Comparison of ENCODE assay signal across 11 cellular contexts in the genomic region with DNA sequence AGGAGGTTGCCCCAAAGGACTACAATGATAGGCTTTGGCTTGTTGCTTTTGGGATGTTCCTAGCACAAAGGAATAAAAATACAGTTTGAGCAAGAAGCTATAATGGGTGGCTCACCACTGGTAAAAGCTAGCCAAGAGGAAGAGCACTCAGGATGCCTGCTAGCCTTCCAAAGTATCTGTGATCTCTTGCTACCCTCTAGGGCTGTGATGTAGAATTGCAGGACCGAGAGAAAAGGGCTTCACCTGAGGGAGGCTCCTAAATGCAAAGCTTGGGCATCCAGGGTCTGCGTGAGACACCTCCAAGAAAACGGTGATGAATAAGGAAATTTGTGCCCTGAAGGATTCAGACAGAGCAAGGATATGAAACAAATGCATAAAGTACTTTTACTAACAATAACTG. TPM values are rescaled to one million over a fixed set of nuclear protein-coding genes. Genes with fewer than 3 reads are reported as not detected.
A peak's percentile ranks its signal among the peaks of the same experiment; 100 is the strongest.
DNase-seq lines count a peak whose midpoint lies in the region; ATAC-seq and TF ChIP-seq lines count a peak whose summit lies in the region.
"Had no signal": no experiment of that assay in that cellular context is flagged by ENCODE, and none has a peak within 500 bp of the region (broad histone marks: within the 10 kb centered on the region; RNA-seq: fewer than 3 reads in every experiment).

No MANE protein-coding gene starts in this region.

- H3K23me2 ChIP-seq in H9 (ENCODE audit: insufficient read length, low read depth, low read length, poor library complexity, severe bottlenecking) = no peaks in the 10 kb centered on the region

- H3K4me1 ChIP-seq in DND-41 (ENCODE audit: insufficient read depth, low read length) (no peaks in the 10 kb centered on the region), H9 (ENCODE audit: insufficient read depth, low read length) (no peaks in the 10 kb centered on the region), neural progenitor cell (no peaks in the 10 kb centered on the region), hepatocyte (ENCODE audit: insufficient read depth) (no peaks in the 10 kb centered on the region)

- no peak overlapping the region for H3K18ac ChIP-seq in H9 (ENCODE audit: insufficient read length, low read depth, low read length)

- no peaks in the 10 kb centered on the region for H3F3A ChIP-seq in neural progenitor cell (ENCODE audit: low read depth)

- H3T11ph ChIP-seq in H9 (ENCODE audit: low read length) = no peak overlapping the region

- H3K79me2 ChIP-seq in DND-41 (ENCODE audit: insufficient read depth, low read length) (no peaks in the 10 kb centered on the region), H9 (ENCODE audit: insufficient read depth, low read length) (no peaks in the 10 kb centered on the region), neural progenitor cell (ENCODE audit: low read depth) (no peaks in the 10 kb centered on the region), hepatocyte (no peaks in the 10 kb centered on the region)

- H2BK120ac ChIP-seq in H9 (ENCODE audit: low read depth, low read length, poor library complexity, severe bottlenecking) = no peak overlapping the region

- no peak overlapping the region for H3K23ac ChIP-seq in H9 (ENCODE audit: insufficient read length, low read depth, low read length)

- no peak overlapping the region for H3K4me3 ChIP-seq in DND-41 (ENCODE audit: low read depth in 1 of 2, low read length in 2 of 2)
- H3K4me3 ChIP-seq in neural progenitor cell = no peak overlapping the region
- H3K4me3 ChIP-seq in hepatocyte = no peak overlapping the region

- no peaks in the 10 kb centered on the region for H3K9me2 ChIP-seq in hepatocyte (replicated peaks; ENCODE audit: insufficient read depth)

- H3K9me3 ChIP-seq in DND-41 (ENCODE audit: insufficient read depth, low read length, severe bottlenecking) (no peaks in the 10 kb centered on the region), H9 (ENCODE audit: control insufficient read depth, low read depth, low read length) (peaks cover 13% of the 10 kb centered on the region), neural progenitor cell (ENCODE audit: low read depth) (peaks cover 17% of the 10 kb centered on the region), hepatocyte (ENCODE audit: low read depth) (no peaks in the 10 kb centered on the region)

- H3K27me3 ChIP-seq in DND-41 (ENCODE audit: insufficient read depth, low read length, poor library complexity) (no peaks in the 10 kb centered on the region), H9 (ENCODE audit: insufficient read depth, low read length) (no peaks in the 10 kb centered on the region), neural progenitor cell (no peaks in the 10 kb centered on the region), hepatocyte (no peaks in the 10 kb centered on the region)

- H3K27ac ChIP-seq in DND-41 (ENCODE audit: low read length) (no peak overlapping the region), H9 (ENCODE audit: insufficient read length, low read depth, low read length) (no peak overlapping the region), neural progenitor cell (no peak overlapping the region), hepatocyte (no peak overlapping the region)

- H2BK5ac ChIP-seq in H9 (ENCODE audit: insufficient read length, low read length) = no peak overlapping the region

- TF ChIP-seq CTCF in DND-41 (IDR thresholded peaks at IDR 0.05; ENCODE audit: borderline replicate concordance, extremely low read depth, low read length, poor library complexity, severe bottlenecking) = peak; percentile 50
- peak; percentile 32; the same call in 2 of the 3 replicates for TF ChIP-seq CTCF in H9 (conservative IDR thresholded peaks at IDR 0.05)
- TF ChIP-seq CTCF in neural progenitor cell (IDR thresholded peaks at IDR 0.05) = no peak
- no peak for TF ChIP-seq CTCF in hepatocyte (IDR thresholded peaks at IDR 0.05; ENCODE audit: poor library complexity)

- H3K9ac ChIP-seq in DND-41 (ENCODE audit: low read depth, low read length) = no peak overlapping the region
- H3K9ac ChIP-seq in H9 (ENCODE audit: extremely low read depth, insufficient read length, low read length) = no peak overlapping the region
- H3K9ac ChIP-seq in neural progenitor cell = no peak overlapping the region

- no peak overlapping the region for H3K56ac ChIP-seq in H9 (ENCODE audit: insufficient read length, low read depth, low read length)

- no peaks in the 10 kb centered on the region for H3K4me1 Mint-ChIP-seq in H9
- H3K4me1 Mint-ChIP-seq in neural progenitor cell = no peaks in the 10 kb centered on the region
- H3K4me1 Mint-ChIP-seq: natural killer cell had no signal

- no peak overlapping the region for H4K91ac ChIP-seq in H9 (ENCODE audit: insufficient read length, low read depth, low read length)

- H4K5ac ChIP-seq in H9 (ENCODE audit: insufficient read length, low read depth, low read length) = no peak overlapping the region

- H3K4me2 ChIP-seq in DND-41 (ENCODE audit: insufficient read depth, low read length) = no peak overlapping the region
- H3K4me2 ChIP-seq in H9 (ENCODE audit: insufficient read depth, insufficient read length, low read length) = no peak overlapping the region
- H3K4me2 ChIP-seq in neural progenitor cell = no peak overlapping the region
- no peak overlapping the region for H3K4me2 ChIP-seq in hepatocyte

- H2AK5ac ChIP-seq in H9 (ENCODE audit: insufficient read length, low read length) = no peak overlapping the region

- H2AFZ ChIP-seq in DND-41 (ENCODE audit: low read depth, low read length) = no peak overlapping the region
- no peak overlapping the region for H2AFZ ChIP-seq in H9 (ENCODE audit: low read length)
- H2AFZ ChIP-seq in neural progenitor cell (replicated peaks) = no peak overlapping the region
- no peak overlapping the region for H2AFZ ChIP-seq in hepatocyte

- no CpG with 5 or more reads among the region's 3 CpGs for WGBS in H9 (ENCODE audit: extremely low coverage, insufficient read length, low lambda C conversion rate)
- 59% methylated on average over 3 of the region's 3 CpGs for WGBS in hepatocyte (ENCODE audit: low lambda C conversion rate, missing lambda C conversion rate)

- H3K9me3 Mint-ChIP-seq in H9 (peaks cover 47 to 59% of the 10 kb centered on the region in 2 experiments), neural progenitor cell (no peaks in the 10 kb centered on the region)
- H3K9me3 Mint-ChIP-seq: natural killer cell had no signal

- H3K4me3 Mint-ChIP-seq in H9 (no peak overlapping the region), neural progenitor cell (no peak overlapping the region)
- H3K4me3 Mint-ChIP-seq: natural killer cell had no signal

- H3K27me3 Mint-ChIP-seq in H9 (ENCODE audit: low read depth) (no peaks in the 10 kb centered on the region; the same call in 1 of the 2 replicates), neural progenitor cell (ENCODE audit: insufficient read depth, low read depth) (peaks cover 2% of the 10 kb centered on the region)

- no peak overlapping the region for H2BK12ac ChIP-seq in H9 (ENCODE audit: insufficient read length, low read depth, low read length)

- no peak overlapping the region for H4K8ac ChIP-seq in H9 (replicated peaks; ENCODE audit: insufficient read length, low read depth, low read length)

- no peak overlapping the region for H2BK20ac ChIP-seq in H9 (ENCODE audit: low read depth, low read length, poor library complexity, severe bottlenecking)

- ATAC-seq in DND-41 (ENCODE audit: insufficient read depth, low read depth) = no peak

- H3K36me3 Mint-ChIP-seq in H9 (ENCODE audit: insufficient read depth in 1 of 3, low read depth in 3 of 3) (peaks cover 2 to 10% (median 5%) of the 10 kb centered on the region in 3 experiments), neural progenitor cell (no peaks in the 10 kb centered on the region)
- H3K36me3 Mint-ChIP-seq: natural killer cell had no signal

- no peak for DNase-seq in DND-41
- DNase-seq in H9 = no peak
- DNase-seq in RKO (ENCODE audit: low spot score) = peak; percentile 46
- DNase-seq in kidney tubule cell (ENCODE audit: low spot score) = peak; percentile 54
- DNase-seq in neural progenitor cell (ENCODE audit: low spot score) = no peak
- DNase-seq in DMS79 (lab: John Stamatoyannopoulos, UW) = no peak
- DNase-seq in NCI-H2227 treated with DMSO at 0.1 percent for 48 hours (lab: John Stamatoyannopoulos, UW) = no peak
- DNase-seq in hepatocyte (ENCODE audit: low spot score) = no peak
- DNase-seq: activated CD4-positive, alpha-beta T cell treated with anti-CD3 and anti-CD28 coated beads, Interleukin-2, amount 50 U/mL, for 48 hours; natural killer cell had no signal

- no peak overlapping the region for H3K14ac ChIP-seq in H9 (ENCODE audit: insufficient read depth, low read length)

- no peaks in the 10 kb centered on the region; the same call in 1 of the 2 replicates for H4K20me1 ChIP-seq in DND-41 (ENCODE audit: insufficient read depth, low read length)
- no peaks in the 10 kb centered on the region for H4K20me1 ChIP-seq in H9 (ENCODE audit: control insufficient read depth, insufficient read depth, insufficient read length)
- H4K20me1 ChIP-seq in neural progenitor cell (ENCODE audit: low read depth) = no peaks in the 10 kb centered on the region
- H4K20me1 ChIP-seq in hepatocyte (ENCODE audit: insufficient read depth, poor library complexity, severe bottlenecking) = no peaks in the 10 kb centered on the region

- no peak overlapping the region for H2BK15ac ChIP-seq in H9 (ENCODE audit: low read depth, low read length)

- no peak overlapping the region for H3K4ac ChIP-seq in H9 (ENCODE audit: low read depth, low read length)

- H3K27ac Mint-ChIP-seq in H9 = no peak overlapping the region; a peak in 1 of 7 replicates
- no peak overlapping the region for H3K27ac Mint-ChIP-seq in neural progenitor cell
- H3K27ac Mint-ChIP-seq: natural killer cell had no signal

- H3K79me1 ChIP-seq in H9 (ENCODE audit: insufficient read depth, low read depth, low read length, poor library complexity, severe bottlenecking) = no peaks in the 10 kb centered on the region

- H3K36me3 ChIP-seq in DND-41 (ENCODE audit: insufficient read depth, low read length) = no peaks in the 10 kb centered on the region
- H3K36me3 ChIP-seq in neural progenitor cell = no peaks in the 10 kb centered on the region
- no peaks in the 10 kb centered on the region for H3K36me3 ChIP-seq in hepatocyte (replicated peaks; ENCODE audit: insufficient read depth, low read depth)

RNA-seq across cellular contexts. Expression of a gene that starts 17.7 kb away (rescaled TPM):
- not detected in 2 replicates for total RNA-seq in H9 (2021)
- not detected in 2 replicates for total RNA-seq in neural progenitor cell (ENCODE audit: low replicate concordance)
- total RNA-seq in hepatocyte = 0.52 TPM in 1 of 2 replicates, not detected in the other
- not detected in 2 replicates for polyA plus RNA-seq in hepatocyte
- total RNA-seq: dermis microvascular lymphatic vessel endothelial cell, natural killer cell had no signal

RNA-seq across cellular contexts. Expression of a gene that starts 20.9 kb away (rescaled TPM):
- not detected in 2 replicates for total RNA-seq in H9 (2021)
- not detected in 2 replicates for total RNA-seq in neural progenitor cell (ENCODE audit: low replicate concordance)
- total RNA-seq in hepatocyte = not detected in 2 replicates
- polyA plus RNA-seq in hepatocyte = not detected in 2 replicates
- total RNA-seq: dermis microvascular lymphatic vessel endothelial cell, natural killer cell had no signal

RNA-seq across cellular contexts. Expression of a gene that starts 44.4 kb away (rescaled TPM):
- not detected in 2 replicates for total RNA-seq in H9 (2021)
- not detected in 2 replicates for total RNA-seq in neural progenitor cell (ENCODE audit: low replicate concordance)
- total RNA-seq in hepatocyte = not detected in 2 replicates
- polyA plus RNA-seq in hepatocyte = not detected in 2 replicates
- total RNA-seq: dermis microvascular lymphatic vessel endothelial cell, natural killer cell had no signal

RNA-seq across cellular contexts. Expression of a gene that starts 48.0 kb away (rescaled TPM):
- total RNA-seq in H9 (2021) (not detected in 2 replicates), neural progenitor cell (ENCODE audit: low replicate concordance) (not detected in 2 replicates), hepatocyte (not detected in 2 replicates)
- polyA plus RNA-seq in hepatocyte = not detected in 2 replicates
- total RNA-seq: dermis microvascular lymphatic vessel endothelial cell, natural killer cell had no signal

RNA-seq across cellular contexts. Expression of a gene that starts 57.8 kb away (rescaled TPM):
- total RNA-seq in H9 (2021) (not detected in 2 replicates), neural progenitor cell (ENCODE audit: low replicate concordance) (not detected in 2 replicates), hepatocyte (not detected in 2 replicates)
- not detected in 2 replicates for polyA plus RNA-seq in hepatocyte
- total RNA-seq: dermis microvascular lymphatic vessel endothelial cell, natural killer cell had no signal

Comparison
In these comparisons a context has a peak if more than half of its experiments do, and no peak if none do; other contexts are left out.
1. DNase-seq: peak in RKO (single experiment) and kidney tubule cell (single experiment); none in DND-41 (single experiment), H9 (single experiment), neural progenitor cell (single experiment), DMS79 (single experiment), NCI-H2227 treated with DMSO at 0.1 percent for 48 hours (single experiment) and hepatocyte (single experiment).
2. CTCF ChIP-seq: peak in DND-41 (single experiment) and H9 (single experiment); none in neural progenitor cell (single experiment) and hepatocyte (single experiment).